ENCODE assay signal across 14 cellular contexts in genomic region chr11:109940816-109941215, GRCh38.
DNase-seq lines count a peak whose midpoint lies in the region; ATAC-seq, FAIRE-seq and TF ChIP-seq lines count a peak whose summit lies in the region.
"Had no signal": no experiment of that assay in that cellular context is flagged by ENCODE, and none has a peak within 500 bp of the region (broad histone marks: within the 10 kb centered on the region; RNA-seq: fewer than 3 reads in every experiment).

No MANE protein-coding gene starts in this region.

- no peaks in the 10 kb centered on the region for H3K9me3 Mint-ChIP-seq in CD14-positive monocyte
- no peaks in the 10 kb centered on the region for H3K9me3 Mint-ChIP-seq in Caco-2 (ENCODE audit: unreplicated experiment)

- no peak overlapping the region for H3K4ac ChIP-seq in mesendoderm (ENCODE audit: low read depth, low read length)

- in situ Hi-C loops in K562 (cut with MboI), result no loop called here

- H3K56ac ChIP-seq in mesendoderm (ENCODE audit: low read length), result no peak overlapping the region

- POLR2A ChIA-PET in K562 (lab: Yijun Ruan, JAX), result interaction anchor here (0.6 to 1.6 kb wide), 3 partner anchors 11 to 1276 kb away, joined by 3 to 6 read pairs (median 4); partner anchors contain the start of gene DDX10
- POLR2A ChIA-PET in Caco-2 (lab: Charles Lee), result no interaction called here

- TF ChIP-seq RAD21 in K562 (CRISPR knock-in tag; conservative IDR thresholded peaks at IDR 0.05 in 1 of 2, IDR thresholded peaks at IDR 0.05 in 1 of 2), result no peak

- 1% methylated on average over 8 of the region's 8 CpGs for WGBS in K562 (ENCODE audit: insufficient coverage, low coverage, missing lambda C conversion rate)
- no CpG with 5 or more reads among the region's 8 CpGs for WGBS in mesendoderm (ENCODE audit: extremely low coverage, insufficient coverage, low lambda C conversion rate)

- H3K79me1 ChIP-seq in mesendoderm (ENCODE audit: low read length), result no peaks in the 10 kb centered on the region

- H3K27ac Mint-ChIP-seq in CD14-positive monocyte, result no peak overlapping the region
- no peak overlapping the region for H3K27ac Mint-ChIP-seq in Caco-2 (ENCODE audit: unreplicated experiment)

- TF ChIP-seq CTCF in K562 (IDR thresholded peaks at IDR 0.05 in 2 of 3, conservative IDR thresholded peaks at IDR 0.05 in 1 of 3; ENCODE audit: insufficient read depth in 2 of 3, low read depth in 1 of 3, low read length in 3 of 3), result no peak
- no peak for TF ChIP-seq CTCF in CD14-positive monocyte (IDR thresholded peaks at IDR 0.05)
- no peak for TF ChIP-seq CTCF in Caco-2 (IDR thresholded peaks at IDR 0.05; ENCODE audit: insufficient read depth in 1 of 2, low read depth in 1 of 2, low read length in 1 of 2, severe bottlenecking in 1 of 2, unreplicated experiment in 1 of 2)

- H3K9ac ChIP-seq in K562 (ENCODE audit: insufficient read depth in 1 of 2, low read depth in 2 of 2, low read length in 2 of 2) (peak overlapping the region in 1 of 2 experiments; percentile 39; a peak in 1 of 4 replicates), mesendoderm (ENCODE audit: low read length) (no peak overlapping the region)

- peaks cover 0 to 5% of the 10 kb centered on the region in 2 experiments; a peak in 2 of 5 replicates for H3K4me1 ChIP-seq in K562 (replicated peaks in 1 of 2; ENCODE audit: control insufficient read depth in 2 of 2, insufficient read depth in 2 of 2, low read length in 2 of 2)
- peaks cover 2% of the 10 kb centered on the region for H3K4me1 ChIP-seq in mesendoderm (ENCODE audit: control insufficient read depth, low read depth, low read length)
- H3K4me1 ChIP-seq in Caco-2, result no peaks in the 10 kb centered on the region
- H3K4me1 ChIP-seq: gastroesophageal sphincter had no signal

- H4K20me1 ChIP-seq in K562 (replicated peaks; ENCODE audit: control insufficient read depth, insufficient read depth, low read length), result no peaks in the 10 kb centered on the region

- H2BK15ac ChIP-seq in mesendoderm (replicated peaks; ENCODE audit: low read depth), result no peak overlapping the region

- no peaks in the 10 kb centered on the region for H3K27me3 ChIP-seq in MG63
- no peaks in the 10 kb centered on the region for H3K27me3 ChIP-seq in K562 (ENCODE audit: control insufficient read depth in 2 of 2, insufficient read depth in 2 of 2, low read length in 2 of 2)
- no peaks in the 10 kb centered on the region for H3K27me3 ChIP-seq in mesendoderm (ENCODE audit: insufficient read depth, low read length, poor library complexity)
- H3K27me3 ChIP-seq in Caco-2 (replicated peaks; ENCODE audit: control insufficient read depth, insufficient read depth, low read length), result no peaks in the 10 kb centered on the region; the same call in 1 of the 2 replicates
- H3K27me3 ChIP-seq: cardiac muscle cell, gastroesophageal sphincter had no signal

- BruUV-seq in K562 (replicated peaks; lab: Mats Ljungman, UMichigan), result no TSS peak
- BruUV-seq in Caco-2 (replicated peaks; lab: Mats Ljungman, UMichigan), result no TSS peak

- H2AFZ ChIP-seq in K562 (ENCODE audit: low read depth, low read length), result peak overlapping the region; percentile 92

- H2BK120ac ChIP-seq in mesendoderm (ENCODE audit: low read depth, low read length), result no peak overlapping the region

- H2BK5ac ChIP-seq in mesendoderm (ENCODE audit: low read length), result no peak overlapping the region

- CTCF ChIA-PET in K562 (lab: Yijun Ruan, JAX; ENCODE audit: low intra/inter-chr PET ratio), result interaction anchor here (0.6 to 1.3 kb wide), 3 partner anchors 88 to 1796 kb away, joined by 3 to 6 read pairs (median 5); no protein-coding TSS in a partner anchor
- CTCF ChIA-PET in Caco-2 (lab: Charles Lee), result interaction anchor here (0.7 to 1.2 kb wide), 4 partner anchors 11 to 88 kb away, joined by 3 read pairs; no protein-coding TSS in a partner anchor

- peak; percentile 86 for ATAC-seq in K562
- no peak for ATAC-seq in HG02884 (IDR thresholded peaks at IDR 0.05; ENCODE audit: unreplicated experiment)
- ATAC-seq in HG03175 (IDR thresholded peaks at IDR 0.05; ENCODE audit: unreplicated experiment), result no peak
- ATAC-seq: gastroesophageal sphincter, left lobe of liver had no signal

- H3K18ac ChIP-seq in mesendoderm (ENCODE audit: low read length), result no peak overlapping the region

- H3K4me3 Mint-ChIP-seq in CD14-positive monocyte, result no peak overlapping the region
- H3K4me3 Mint-ChIP-seq in Caco-2 (ENCODE audit: unreplicated experiment), result no peak overlapping the region

- H3K23ac ChIP-seq in mesendoderm (ENCODE audit: low read length), result no peak overlapping the region

- H3K79me2 ChIP-seq in K562 (ENCODE audit: control insufficient read depth, insufficient read depth, low read length) (no peaks in the 10 kb centered on the region), mesendoderm (ENCODE audit: control insufficient read depth, insufficient read depth, low read length) (no peaks in the 10 kb centered on the region)

- H3K27me3 Mint-ChIP-seq in CD14-positive monocyte (ENCODE audit: low read depth in 3 of 3) (peaks cover 0 to 2% (median 1%) of the 10 kb centered on the region in 3 donors), Caco-2 (ENCODE audit: insufficient read depth, unreplicated experiment) (peaks cover 27% of the 10 kb centered on the region)

- intact Hi-C loops in K562 (cut with micrococcal nuclease), result no loop called here
- intact Hi-C loops in CD14-positive monocyte (cut with micrococcal nuclease), result loop anchor here in 1 of 2 donors (10.0 kb wide), 1 partner anchor 354 kb away; the partner anchor contains the start of gene RDX
- intact Hi-C loops in Caco-2 (cut with micrococcal nuclease; ENCODE audit: unreplicated experiment), result no loop called here

- H3K4me2 ChIP-seq in K562 (ENCODE audit: insufficient read depth, low read length), result peak overlapping the region; percentile 65
- H3K4me2 ChIP-seq in mesendoderm (ENCODE audit: low read length), result no peak overlapping the region

- H3K4me3 ChIP-seq in MG63 (no peak overlapping the region), K562 (no peak overlapping the region), mesendoderm (ENCODE audit: low read length) (no peak overlapping the region), Caco-2 (ENCODE audit: low read depth, low read length) (no peak overlapping the region)
- H3K4me3 ChIP-seq: cardiac muscle cell, gastroesophageal sphincter had no signal

- peaks cover 14% of the 10 kb centered on the region for H3K4me1 Mint-ChIP-seq in CD14-positive monocyte
- peaks cover under 1% of the 10 kb centered on the region for H3K4me1 Mint-ChIP-seq in Caco-2 (ENCODE audit: low read depth, unreplicated experiment)

- peak overlapping the region; percentile 69; the same call in 2 of the 3 replicates for H3K27ac ChIP-seq in K562 (ENCODE audit: extremely low read depth, low read depth, low read length)
- H3K27ac ChIP-seq in mesendoderm (ENCODE audit: low read depth, low read length), result no peak overlapping the region
- H3K27ac ChIP-seq: cardiac muscle cell, gastroesophageal sphincter had no signal

- H3K36me3 Mint-ChIP-seq in CD14-positive monocyte (no peaks in the 10 kb centered on the region), Caco-2 (ENCODE audit: insufficient read depth, unreplicated experiment) (no peaks in the 10 kb centered on the region)

- no peak overlapping the region for H2AK5ac ChIP-seq in mesendoderm (ENCODE audit: low read length)

- H4K8ac ChIP-seq in mesendoderm (ENCODE audit: low read depth, low read length), result no peak overlapping the region

- H4K5ac ChIP-seq in mesendoderm (ENCODE audit: low read length), result no peak overlapping the region

- peak; percentile 87 for DNase-seq in EL
- DNase-seq in MG63, result peak; percentile 6
- DNase-seq in K562 (ENCODE audit: extremely low read depth in 1 of 4, low spot score in 3 of 4), result peak; percentile 23 to 65 (median 33)
- peak; percentile 19 for DNase-seq in mesendoderm
- DNase-seq in CD14-positive monocyte (ENCODE audit: low spot score), result no peak
- no peak for DNase-seq in Caco-2
- DNase-seq: activated T-cell treated with anti-CD3 and anti-CD28 coated beads, Interleukin-2, amount 50 U/mL, for 48 hours; DMS79 treated with DMSO at 0.1 percent for 48 hours; NCI-H2029 treated with DMSO at 0.1 percent for 48 hours had no signal

- TF ChIP-seq EP300 in K562 (IDR thresholded peaks at IDR 0.05; ENCODE audit: low read length), result peak; percentile 61

- TF ChIP-seq POLR2A in K562 (conservative IDR thresholded peaks at IDR 0.05), result no peak

- peak; percentile 74 for FAIRE-seq in K562 (lab: Jason Lieb, UNC)

- no peaks in the 10 kb centered on the region for H3K36me3 ChIP-seq in MG63
- no peaks in the 10 kb centered on the region for H3K36me3 ChIP-seq in K562 (ENCODE audit: control insufficient read depth, insufficient read depth, low read length)
- H3K36me3 ChIP-seq in mesendoderm (ENCODE audit: control insufficient read depth, insufficient read depth, low read length), result no peaks in the 10 kb centered on the region
- H3K36me3 ChIP-seq in Caco-2 (ENCODE audit: control insufficient read depth, insufficient read depth, low read length), result no peaks in the 10 kb centered on the region
- H3K36me3 ChIP-seq: cardiac muscle cell, gastroesophageal sphincter had no signal

- no peaks in the 10 kb centered on the region for H3K9me1 ChIP-seq in K562 (ENCODE audit: control insufficient read depth, insufficient read depth, low read length)

- no peaks in the 10 kb centered on the region for H3K9me3 ChIP-seq in MG63
- no peaks in the 10 kb centered on the region for H3K9me3 ChIP-seq in K562 (replicated peaks; ENCODE audit: control insufficient read depth, insufficient read depth, low read depth, low read length)
- H3K9me3 ChIP-seq in Caco-2, result no peaks in the 10 kb centered on the region
- H3K9me3 ChIP-seq: gastroesophageal sphincter had no signal

TF ChIP-seq in K562, 482 proteins besides CTCF, POLR2A, EP300 and RAD21 (continues in another document):
- TF ChIP-seq JUND (IDR thresholded peaks at IDR 0.05; ENCODE audit: borderline replicate concordance, low read depth, low read length) (peak; percentile 92), JUND (tag; IDR thresholded peaks at IDR 0.05; ENCODE audit: borderline replicate concordance, low read depth, low read length) (peak; percentile 93), PCBP1 (IDR thresholded peaks at IDR 0.05; ENCODE audit: low read depth, low read length, poor library complexity, severe bottlenecking) (no peak)

Comparison
In these comparisons a context has a peak if more than half of its experiments do, and no peak if none do; other contexts are left out.
1. DNase-seq: peak in EL (single experiment), MG63 (single experiment), K562 (4 of 4) and mesendoderm (single experiment); none in CD14-positive monocyte (single experiment) and Caco-2 (0 of 2).